Comparison of ENCODE assay signal across 10 cellular contexts in genomic region chr19:13100871-13101589, GRCh38. TPM values are rescaled to one million over a fixed set of nuclear protein-coding genes. Genes with fewer than 3 reads are reported as not detected.
DNase-seq lines count a peak whose midpoint lies in the region; ATAC-seq, FAIRE-seq and TF ChIP-seq lines count a peak whose summit lies in the region.
"Had no signal": no experiment of that assay in that cellular context is flagged by ENCODE, and none has a peak within 500 bp of the region (broad histone marks: within the 10 kb centered on the region; RNA-seq: fewer than 3 reads in every experiment).

No MANE protein-coding gene starts in this region.

- no peaks in the 10 kb centered on the region for H3K27me3 ChIP-seq in PC-9 (ENCODE audit: insufficient read depth, low read depth)
- no peaks in the 10 kb centered on the region for H3K27me3 ChIP-seq in endothelial cell of umbilical vein (ENCODE audit: control insufficient read depth in 2 of 2, insufficient read depth in 2 of 2, low read length in 2 of 2)
- no peaks in the 10 kb centered on the region for H3K27me3 ChIP-seq in gastrocnemius medialis

- DNase-seq in PC-9 (no peak), endothelial cell of umbilical vein (ENCODE audit: low read depth, low spot score) (peak; percentile 60), gastrocnemius medialis (no peak), mesenteric fat pad (ENCODE audit: low spot score) (no peak), frontal cortex (ENCODE audit: low spot score in 2 of 2) (no peak)
- DNase-seq in stimulated activated CD4-positive, alpha-beta T cell treated with anti-CD3 and anti-CD28 coated beads, Interleukin-15, amount 100 ng/mL, for 24 hours: no peak
- no peak for DNase-seq in NK-92 treated with Interleukin-12 subunit alpha and Interleukin-12 subunit beta, amount 100 ng/mL, for 24 hours (lab: John Stamatoyannopoulos, UW)
- DNase-seq: HCEC 1CT had no signal

- FAIRE-seq in endothelial cell of umbilical vein (lab: Jason Lieb, UNC): peak; percentile 58
- FAIRE-seq in frontal cortex (lab: Jason Lieb, UNC): no peak

- H3K9me3 ChIP-seq in PC-9 (ENCODE audit: insufficient read depth, low read depth) (no peaks in the 10 kb centered on the region), endothelial cell of umbilical vein (replicated peaks; ENCODE audit: control insufficient read depth, insufficient read depth, low read length) (no peaks in the 10 kb centered on the region), gastrocnemius medialis (no peaks in the 10 kb centered on the region)

- H2AFZ ChIP-seq in PC-9: no peak overlapping the region
- H2AFZ ChIP-seq in endothelial cell of umbilical vein (ENCODE audit: low read depth, low read length): no peak overlapping the region

- in situ Hi-C loops in gastrocnemius medialis (cut with MboI; ENCODE audit: low sequenced_read_pairs in 4 of 4): loop anchor here in 1 of 4 donors (25.0 kb wide), 1 partner anchor 161 kb away; no protein-coding TSS in a partner anchor

- H3K27ac ChIP-seq in PC-9: no peak overlapping the region
- peak overlapping the region; percentile 76 for H3K27ac ChIP-seq in endothelial cell of umbilical vein (ENCODE audit: insufficient read depth, low read depth, low read length)
- peak overlapping the region; percentile 44 to 89 (median 84) for H3K27ac ChIP-seq in gastrocnemius medialis
- H3K27ac ChIP-seq: epithelial cell of prostate had no signal

- no peak overlapping the region for H3K4me3 ChIP-seq in PC-9
- peak overlapping the region; percentile 63 to 95 (median 85) for H3K4me3 ChIP-seq in endothelial cell of umbilical vein (replicated peaks in 1 of 3; ENCODE audit: insufficient read depth in 1 of 3, low read depth in 1 of 3, low read length in 3 of 3)
- H3K4me3 ChIP-seq in gastrocnemius medialis: peak overlapping the region in 3 of 4 donors; percentile 39 to 55 (median 41)

- H3K9me2 ChIP-seq in PC-9 (ENCODE audit: insufficient read depth): no peaks in the 10 kb centered on the region

- H3K4me1 ChIP-seq in PC-9 (replicated peaks; ENCODE audit: insufficient read depth) (peaks cover 2% of the 10 kb centered on the region; the same call in 1 of the 2 replicates), endothelial cell of umbilical vein (ENCODE audit: control insufficient read depth, extremely low read depth, insufficient read depth, low read length) (peaks cover 50% of the 10 kb centered on the region), gastrocnemius medialis (peaks cover 12 to 25% of the 10 kb centered on the region in 2 donors)

- intact Hi-C loops in PC-9 (cut with micrococcal nuclease; ENCODE audit: unreplicated experiment) (no loop called here), endothelial cell of umbilical vein (cut with micrococcal nuclease) (loop anchor here (1.0 to 5.0 kb wide), 3 partner anchors 146 to 906 kb away; partner anchors contain the start of gene RFX1), gastrocnemius medialis (cut with DNase I; ENCODE audit: low total_unique reads) (no loop called here)

- peaks cover 5% of the 10 kb centered on the region; the same call in 1 of the 2 replicates for H4K20me1 ChIP-seq in PC-9 (ENCODE audit: insufficient read depth)
- H4K20me1 ChIP-seq in endothelial cell of umbilical vein (replicated peaks; ENCODE audit: control insufficient read depth, extremely low read depth, insufficient read depth, low read length): no peaks in the 10 kb centered on the region

- peak overlapping the region; percentile 96 for H3K9ac ChIP-seq in endothelial cell of umbilical vein (replicated peaks; ENCODE audit: extremely low read depth, insufficient read depth, low read length)

- peak; percentile 58 for TF ChIP-seq CTCF in GM12872 (IDR thresholded peaks at IDR 0.05; ENCODE audit: insufficient read depth, low read depth, low read length)
- peak; percentile 57 for TF ChIP-seq CTCF in PC-9 (conservative IDR thresholded peaks at IDR 0.05)
- TF ChIP-seq CTCF in endothelial cell of umbilical vein (IDR thresholded peaks at IDR 0.05; ENCODE audit: extremely low read depth in 1 of 2, insufficient read depth in 1 of 2, low read depth in 1 of 2, low read length in 2 of 2): peak; percentile 53 to 79
- peak in 2 of 5 experiments; percentile 20 to 31 for TF ChIP-seq CTCF in gastrocnemius medialis (IDR thresholded peaks at IDR 0.05 in 4 of 5, conservative IDR thresholded peaks at IDR 0.05 in 1 of 5)

- H3K9me1 ChIP-seq in endothelial cell of umbilical vein (replicated peaks; ENCODE audit: control insufficient read depth, extremely low read depth, insufficient read depth, low read length): no peaks in the 10 kb centered on the region

- no peak overlapping the region for H3K4me2 ChIP-seq in PC-9
- H3K4me2 ChIP-seq in endothelial cell of umbilical vein (ENCODE audit: insufficient read depth, low read length): peak overlapping the region; percentile 96

- ATAC-seq in gastrocnemius medialis: no peak

- no peaks in the 10 kb centered on the region for H3K79me2 ChIP-seq in PC-9 (ENCODE audit: low read depth)
- H3K79me2 ChIP-seq in endothelial cell of umbilical vein (ENCODE audit: control insufficient read depth, insufficient read depth, low read length): peaks cover 30% of the 10 kb centered on the region

- TF ChIP-seq POLR2A in endothelial cell of umbilical vein (IDR thresholded peaks at IDR 0.05; ENCODE audit: low read depth, low read length): peak; percentile 51
- TF ChIP-seq POLR2A in gastrocnemius medialis (IDR thresholded peaks at IDR 0.05): no peak

- dilution Hi-C loops in endothelial cell of umbilical vein (cut with MboI; ENCODE audit: extremely low pct_ligation_motif_present, low sequenced_read_pairs): no loop called here

- H3K36me3 ChIP-seq in PC-9 (ENCODE audit: low read depth) (no peaks in the 10 kb centered on the region), endothelial cell of umbilical vein (ENCODE audit: control insufficient read depth in 2 of 2, extremely low read depth in 1 of 2, insufficient read depth in 2 of 2, low read length in 2 of 2) (peaks cover 2 to 3% of the 10 kb centered on the region in 2 experiments), gastrocnemius medialis (peaks cover 0 to 4% of the 10 kb centered on the region in 2 donors)

- BruUV-seq in PC-9 (replicated peaks; lab: Mats Ljungman, UMichigan) (no TSS peak), endothelial cell of umbilical vein (replicated peaks; lab: Mats Ljungman, UMichigan) (no TSS peak)

- H3F3A ChIP-seq in PC-9 (ENCODE audit: insufficient read depth, low read depth): peaks cover 1% of the 10 kb centered on the region; the same call in 1 of the 2 replicates

- POLR2A ChIA-PET in PC-9 (lab: Charles Lee; ENCODE audit: unreplicated experiment) (no interaction called here), endothelial cell of umbilical vein (lab: Charles Lee) (interaction anchor here (0.8 to 2.1 kb wide), 3 partner anchors 40 to 54 kb away, joined by 3 to 8 read pairs (median 4); no protein-coding TSS in a partner anchor)

- CTCF ChIA-PET in PC-9 (lab: Charles Lee): interaction anchor here (0.6 kb wide), 2 partner anchors 108 to 216 kb away, joined by 4 to 17 read pairs; no protein-coding TSS in a partner anchor
- CTCF ChIA-PET in endothelial cell of umbilical vein (lab: Charles Lee): interaction anchor here (0.6 to 2.5 kb wide), 26 partner anchors 10 to 170 kb away, joined by 3 to 26 read pairs (median 4); partner anchors contain the start of genes IER2, NACC1, STX10 and TRMT1

RNA-seq across cellular contexts. Expression of gene LYL1, which starts 1.6 kb away (rescaled TPM):
- total RNA-seq in PC-9 (2021): 0.24 TPM in 1 of 2 replicates, not detected in the other
- 74.4 and 91.5 TPM in 2 replicates for total RNA-seq in endothelial cell of umbilical vein
- polyA plus RNA-seq in endothelial cell of umbilical vein: 87.3 and 141 TPM in 2 replicates
- polyA plus RNA-seq in endothelial cell of umbilical vein (2011; cell fraction: cytosol; rRNA removed): 40.8 and 60.9 TPM in 2 replicates
- 42.5 and 44.4 TPM in 2 replicates for polyA plus RNA-seq in endothelial cell of umbilical vein (2011; cell fraction: nucleus; rRNA removed)
- 47.3 and 75.1 TPM in 2 replicates for polyA plus RNA-seq in endothelial cell of umbilical vein (2012)
- polyA minus RNA-seq in endothelial cell of umbilical vein: 16.2 and 18.2 TPM in 2 replicates
- polyA minus RNA-seq in endothelial cell of umbilical vein (2011; cell fraction: cytosol; rRNA and poly(A)+ RNA removed): not detected
- polyA minus RNA-seq in endothelial cell of umbilical vein (2011; cell fraction: nucleus; rRNA and poly(A)+ RNA removed): 9.0 and 18.8 TPM in 2 replicates
- 1 to 10 TPM; 2.6 to 5.0 (median 3.1) TPM for total RNA-seq in gastrocnemius medialis
- 11.5 TPM for total RNA-seq in mesenteric fat pad
- total RNA-seq in frontal cortex: 2.9 TPM

RNA-seq across cellular contexts. Expression of gene TRMT1, which starts 15.5 kb away (rescaled TPM):
- 44.1 and 51.1 TPM in 2 replicates for total RNA-seq in PC-9 (2021)
- total RNA-seq in endothelial cell of umbilical vein: 42.2 and 53.0 TPM in 2 replicates
- 46.3 and 60.5 TPM in 2 replicates for polyA plus RNA-seq in endothelial cell of umbilical vein
- 25.5 and 32.2 TPM in 2 replicates for polyA plus RNA-seq in endothelial cell of umbilical vein (2011; cell fraction: cytosol; rRNA removed)
- 235 and 243 TPM in 2 replicates for polyA plus RNA-seq in endothelial cell of umbilical vein (2011; cell fraction: nucleus; rRNA removed)
- 39.6 and 42.8 TPM in 2 replicates for polyA plus RNA-seq in endothelial cell of umbilical vein (2012)
- 26.5 and 37.9 TPM in 2 replicates for polyA minus RNA-seq in endothelial cell of umbilical vein
- polyA minus RNA-seq in endothelial cell of umbilical vein (2011; cell fraction: cytosol; rRNA and poly(A)+ RNA removed): 37.0 TPM
- 27.6 and 47.5 TPM in 2 replicates for polyA minus RNA-seq in endothelial cell of umbilical vein (2011; cell fraction: nucleus; rRNA and poly(A)+ RNA removed)
- 10 to 100 TPM; 31.7 to 47.9 (median 45.0) TPM for total RNA-seq in gastrocnemius medialis
- 33.2 TPM for total RNA-seq in mesenteric fat pad
- 17.9 TPM for total RNA-seq in frontal cortex

RNA-seq across cellular contexts. Expression of gene NACC1, which starts 17.0 kb away (rescaled TPM):
- total RNA-seq in PC-9 (2021) (101 and 133 TPM in 2 replicates), endothelial cell of umbilical vein (95.4 and 97.6 TPM in 2 replicates), gastrocnemius medialis (10 to 100 TPM; 36.3 to 81.3 (median 49.4) TPM), mesenteric fat pad (45.2 TPM), frontal cortex (16.3 TPM)
- 120 and 198 TPM in 2 replicates for polyA plus RNA-seq in endothelial cell of umbilical vein
- polyA plus RNA-seq in endothelial cell of umbilical vein (2011; cell fraction: cytosol; rRNA removed): 80.0 and 100 TPM in 2 replicates
- 54.7 and 78.0 TPM in 2 replicates for polyA plus RNA-seq in endothelial cell of umbilical vein (2011; cell fraction: nucleus; rRNA removed)
- 38.9 and 59.8 TPM in 2 replicates for polyA plus RNA-seq in endothelial cell of umbilical vein (2012)
- polyA minus RNA-seq in endothelial cell of umbilical vein: 80.5 and 91.7 TPM in 2 replicates
- polyA minus RNA-seq in endothelial cell of umbilical vein (2011; cell fraction: cytosol; rRNA and poly(A)+ RNA removed): 98.0 TPM
- polyA minus RNA-seq in endothelial cell of umbilical vein (2011; cell fraction: nucleus; rRNA and poly(A)+ RNA removed): 19.5 and 40.5 TPM in 2 replicates

RNA-seq across cellular contexts. Expression of gene STX10, which starts 49.1 kb away (rescaled TPM):
- total RNA-seq in PC-9 (2021) (86.2 and 89.6 TPM in 2 replicates), endothelial cell of umbilical vein (63.1 and 67.9 TPM in 2 replicates), gastrocnemius medialis (10 to 100 TPM; 16.5 to 40.7 (median 33.4) TPM), mesenteric fat pad (45.4 TPM), frontal cortex (18.3 TPM)
- 89.6 and 91.6 TPM in 2 replicates for polyA plus RNA-seq in endothelial cell of umbilical vein
- 73.4 and 87.2 TPM in 2 replicates for polyA plus RNA-seq in endothelial cell of umbilical vein (2011; cell fraction: cytosol; rRNA removed)
- polyA plus RNA-seq in endothelial cell of umbilical vein (2011; cell fraction: nucleus; rRNA removed): 114 and 131 TPM in 2 replicates
- 49.2 and 49.9 TPM in 2 replicates for polyA plus RNA-seq in endothelial cell of umbilical vein (2012)
- polyA minus RNA-seq in endothelial cell of umbilical vein: 48.5 and 105 TPM in 2 replicates
- polyA minus RNA-seq in endothelial cell of umbilical vein (2011; cell fraction: cytosol; rRNA and poly(A)+ RNA removed): 46.1 TPM
- 14.1 and 22.6 TPM in 2 replicates for polyA minus RNA-seq in endothelial cell of umbilical vein (2011; cell fraction: nucleus; rRNA and poly(A)+ RNA removed)

RNA-seq across cellular contexts. Expression of gene IER2, which starts 49.2 kb away (rescaled TPM):
- 72.7 and 95.5 TPM in 2 replicates for total RNA-seq in PC-9 (2021)
- total RNA-seq in endothelial cell of umbilical vein: 81.6 and 97.0 TPM in 2 replicates
- polyA plus RNA-seq in endothelial cell of umbilical vein: 55.2 and 60.6 TPM in 2 replicates
- polyA plus RNA-seq in endothelial cell of umbilical vein (2011; cell fraction: cytosol; rRNA removed): 36.0 and 59.9 TPM in 2 replicates
- polyA plus RNA-seq in endothelial cell of umbilical vein (2011; cell fraction: nucleus; rRNA removed): 82.2 and 90.1 TPM in 2 replicates
- polyA plus RNA-seq in endothelial cell of umbilical vein (2012): 45.4 and 53.7 TPM in 2 replicates
- polyA minus RNA-seq in endothelial cell of umbilical vein: 12.2 and 13.6 TPM in 2 replicates
- 37.5 TPM for polyA minus RNA-seq in endothelial cell of umbilical vein (2011; cell fraction: cytosol; rRNA and poly(A)+ RNA removed)
- 15.8 and 48.0 TPM in 2 replicates for polyA minus RNA-seq in endothelial cell of umbilical vein (2011; cell fraction: nucleus; rRNA and poly(A)+ RNA removed)
- total RNA-seq in gastrocnemius medialis: 10 to 100 TPM; 15.4 to 19.1 (median 16.7) TPM
- 229 TPM for total RNA-seq in mesenteric fat pad
- total RNA-seq in frontal cortex: 9.0 TPM
